Comparison of ENCODE assay signal across 8 cellular contexts in the genomic region with DNA sequence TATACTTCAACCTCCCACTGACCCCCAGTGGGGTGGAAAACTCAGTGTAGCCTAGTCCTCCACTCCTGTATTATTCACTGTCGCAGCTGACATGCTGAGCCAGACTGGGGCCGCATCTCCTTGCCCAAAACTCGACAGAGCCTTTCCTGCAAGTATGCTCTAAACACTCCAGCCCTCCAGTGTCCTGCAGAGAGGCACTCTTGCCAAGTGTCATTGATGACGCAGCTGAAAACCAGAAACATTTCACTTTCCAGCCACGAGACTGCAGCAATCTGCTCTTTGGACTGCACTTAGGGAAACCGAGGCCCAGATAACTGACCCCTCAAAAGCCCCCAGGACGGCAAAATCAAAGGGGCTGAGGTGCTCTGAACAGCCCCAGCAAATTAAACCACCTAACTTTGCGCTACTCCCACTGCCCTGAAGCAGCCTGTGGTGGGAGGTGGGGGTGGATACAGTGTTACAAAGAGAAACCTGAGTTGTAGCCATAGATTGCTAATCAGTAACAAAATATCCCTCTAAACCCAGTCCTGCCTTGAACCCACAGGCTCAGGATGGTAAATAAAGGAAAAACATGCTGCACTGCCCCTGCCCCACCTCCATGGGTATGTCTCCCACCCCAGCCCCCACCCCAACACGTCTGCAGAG. TPM values are rescaled to one million over a fixed set of nuclear protein-coding genes. Genes with fewer than 3 reads are reported as not detected.
DNase-seq lines count a peak whose midpoint lies in the region; ATAC-seq lines count a peak whose summit lies in the region.

No MANE protein-coding gene starts in this region.

- 57 to 61% methylated on average over 8 to 9 of the region's 9 CpGs for WGBS in ectodermal cell, 2 experiments

- no peaks in the 10 kb centered on the region for H3K36me3 Mint-ChIP-seq in natural killer cell treated with Interleukin-12 subunit alpha and Interleukin-12 subunit beta and Interleukin-15 and Interleukin-18, amount 100 ng/mL, for 72 hours

- H3K9me3 ChIP-seq in ectodermal cell (ENCODE audit: control insufficient read depth, low read length) = no peaks in the 10 kb centered on the region

- peak overlapping the region; percentile 65 for H3K4me3 Mint-ChIP-seq in natural killer cell treated with Interleukin-12 subunit alpha and Interleukin-12 subunit beta and Interleukin-15 and Interleukin-18, amount 100 ng/mL, for 72 hours

- peaks cover 14 to 16% of the 10 kb centered on the region in 2 donors for H3K4me1 Mint-ChIP-seq in natural killer cell treated with Interleukin-12 subunit alpha and Interleukin-12 subunit beta and Interleukin-15 and Interleukin-18, amount 100 ng/mL, for 72 hours (ENCODE audit: low read depth in 2 of 2)

- H3K9me3 Mint-ChIP-seq in natural killer cell treated with Interleukin-12 subunit alpha and Interleukin-12 subunit beta and Interleukin-15 and Interleukin-18, amount 100 ng/mL, for 72 hours = no peaks in the 10 kb centered on the region

- no peak overlapping the region for H3K27ac ChIP-seq in ectodermal cell (ENCODE audit: insufficient read depth, low read depth, low read length, poor library complexity, severe bottlenecking)

- peaks cover 41% of the 10 kb centered on the region for H3K4me1 ChIP-seq in ectodermal cell (ENCODE audit: control insufficient read depth, insufficient read depth, low read length)

- DNase-seq in Ammon's horn (ENCODE audit: low spot score) = peak; percentile 56
- DNase-seq in M059J (ENCODE audit: low read depth) = peak; percentile 15
- no peak for DNase-seq in natural killer cell treated with Interleukin-12 subunit alpha and Interleukin-12 subunit beta and Interleukin-15 and Interleukin-18, amount 100 ng/mL, for 72 hours (ENCODE audit: low spot score)
- DNase-seq in NCI-H226 = no peak
- no peak for DNase-seq in DMS153 treated with DMSO at 0.1 percent for 48 hours (lab: John Stamatoyannopoulos, UW; ENCODE audit: unreplicated experiment)
- no peak for DNase-seq in stimulated activated CD4-positive, alpha-beta T cell treated with anti-CD3 and anti-CD28 coated beads, Interleukin-12 subunit alpha, Interleukin-12 subunit beta, amount 100 ng/mL, for 4 hours

- no peak overlapping the region for H3K27ac Mint-ChIP-seq in natural killer cell treated with Interleukin-12 subunit alpha and Interleukin-12 subunit beta and Interleukin-15 and Interleukin-18, amount 100 ng/mL, for 72 hours

- ATAC-seq in natural killer cell treated with Interleukin-12 subunit alpha and Interleukin-12 subunit beta and Interleukin-15 and Interleukin-18, amount 100 ng/mL, for 72 hours = no peak
- no peak for ATAC-seq in HG03196 (IDR thresholded peaks at IDR 0.05; ENCODE audit: unreplicated experiment)

- H3K27me3 Mint-ChIP-seq in natural killer cell treated with Interleukin-12 subunit alpha and Interleukin-12 subunit beta and Interleukin-15 and Interleukin-18, amount 100 ng/mL, for 72 hours = peaks cover 0 to 4% of the 10 kb centered on the region in 2 donors

- H3K4me3 ChIP-seq in ectodermal cell (ENCODE audit: insufficient read depth, low read depth, low read length) = peak overlapping the region; percentile 55

- peaks cover 12% of the 10 kb centered on the region for H3K27me3 ChIP-seq in ectodermal cell (ENCODE audit: control insufficient read depth, insufficient read depth, low read length, poor library complexity, severe bottlenecking)

- no peaks in the 10 kb centered on the region for H3K36me3 ChIP-seq in ectodermal cell (ENCODE audit: control insufficient read depth, insufficient read depth, low read length)

RNA-seq across cellular contexts. Expression of a gene that starts 2.6 kb away (rescaled TPM):
- 12.8 and 16.2 TPM in 2 replicates for total RNA-seq in M059J (2014; rRNA removed; shearing (Covaris generic))
- polyA plus RNA-seq in ectodermal cell (2013, experiment 1 of 4) = 67.5 TPM
- polyA plus RNA-seq in ectodermal cell (2013, experiment 2 of 4) = 71.2 TPM
- polyA plus RNA-seq in ectodermal cell (2013, experiment 3 of 4) = 48.8 TPM
- 50.3 TPM for polyA plus RNA-seq in ectodermal cell (2013, experiment 4 of 4)
- total RNA-seq in natural killer cell treated with Interleukin-12 subunit alpha and Interleukin-12 subunit beta and Interleukin-15 and Interleukin-18, amount 100 ng/mL, for 72 hours = 1 to 10 TPM; 2.7 to 3.6 TPM

RNA-seq across cellular contexts. Expression of a gene that starts 43.5 kb away (rescaled TPM):
- total RNA-seq in M059J (2014; rRNA removed; shearing (Covaris generic)) = 0.15 and 1.2 TPM in 2 replicates
- polyA plus RNA-seq in ectodermal cell (2013, experiment 1 of 4) = 2.7 TPM
- polyA plus RNA-seq in ectodermal cell (2013, experiment 2 of 4) = 2.8 TPM
- polyA plus RNA-seq in ectodermal cell (2013, experiment 3 of 4) = 2.3 TPM
- polyA plus RNA-seq in ectodermal cell (2013, experiment 4 of 4) = 2.3 TPM
- not detected for total RNA-seq in natural killer cell treated with Interleukin-12 subunit alpha and Interleukin-12 subunit beta and Interleukin-15 and Interleukin-18, amount 100 ng/mL, for 72 hours

Comparison
In these comparisons a context has a peak if more than half of its experiments do, and no peak if none do; other contexts are left out.
1. DNase-seq: peak in Ammon's horn (single experiment) and M059J (single experiment); none in natural killer cell treated with Interleukin-12 subunit alpha and Interleukin-12 subunit beta and Interleukin-15 and Interleukin-18, amount 100 ng/mL, for 72 hours (single experiment), NCI-H226 (single experiment), DMS153 treated with DMSO at 0.1 percent for 48 hours (single experiment) and stimulated activated CD4-positive, alpha-beta T cell treated with anti-CD3 and anti-CD28 coated beads, Interleukin-12 subunit alpha, Interleukin-12 subunit beta, amount 100 ng/mL, for 4 hours (single experiment).